Comparison of ENCODE assay signal across 10 cellular contexts in genomic region chr12:121858662-121859572, GRCh38. TPM values are rescaled to one million over a fixed set of nuclear protein-coding genes. Genes with fewer than 3 reads are reported as not detected.
DNase-seq lines count a peak whose midpoint lies in the region; ATAC-seq and TF ChIP-seq lines count a peak whose summit lies in the region.
"Had no signal": no experiment of that assay in that cellular context is flagged by ENCODE, and none has a peak within 500 bp of the region (broad histone marks: within the 10 kb centered on the region; RNA-seq: fewer than 3 reads in every experiment).

TSS of gene HPD (minus strand) at chr12:121858859. CDS start at chr12:121858823, 36 bp downstream.

- peak; percentile 58 for DNase-seq in COLO829 (ENCODE audit: low spot score)
- peak; percentile 87 for DNase-seq in Right ventricle myocardium superior
- no peak for DNase-seq in NCI-H526 treated with DMSO at 0.1 percent for 48 hours (lab: John Stamatoyannopoulos, UW)
- no peak for DNase-seq in NCI-H1092 (lab: John Stamatoyannopoulos, UW)
- DNase-seq in NCI-H1417 treated with DMSO at 0.1 percent for 48 hours (lab: John Stamatoyannopoulos, UW): no peak
- DNase-seq in Kasumi-1 (lab: John Stamatoyannopoulos, UW): no peak
- DNase-seq: GF-D8 had no signal

- no peak within 1 kb of the TSS for H3K4me3 ChIP-seq in parathyroid adenoma (ENCODE audit: low read depth, low read length)

- peak within 1 kb of the TSS; percentile 23 for H3K4me2 ChIP-seq in parathyroid adenoma (ENCODE audit: low read length)

- H3K27ac ChIP-seq in parathyroid adenoma: no peak within 1 kb of the TSS

- no peaks in the 10 kb centered on the region for H3K27me3 ChIP-seq in parathyroid adenoma (ENCODE audit: control insufficient read depth, insufficient read depth, low read length)

- intact Hi-C loops in Right ventricle myocardium superior (cut with DNase I): no loop called here

- H3K4me1 ChIP-seq in parathyroid adenoma: peaks cover 9% of the 10 kb centered on the region

- H3K36me3 ChIP-seq in parathyroid adenoma (ENCODE audit: control insufficient read depth, insufficient read depth, low read length): no peaks in the 10 kb centered on the region

- H3K9ac ChIP-seq in parathyroid adenoma: no peak within 1 kb of the TSS

- no peaks in the 10 kb centered on the region for H3K9me3 ChIP-seq in parathyroid adenoma (ENCODE audit: control insufficient read depth, low read length)

- TF ChIP-seq CTCF in parathyroid adenoma (IDR thresholded peaks at IDR 0.05): no peak

- H3K79me2 ChIP-seq in parathyroid adenoma: no peaks in the 10 kb centered on the region

- no peak within 1 kb of the TSS for H2AFZ ChIP-seq in parathyroid adenoma

- ATAC-seq in SK-N-SH treated with all-trans-retinoic acid at 6 μM for 48 hours (peak; percentile 89), Right ventricle myocardium superior (ENCODE audit: poor library complexity) (peak; percentile 93)

TF ChIP-seq in SK-N-SH treated with all-trans-retinoic acid at 6 μM for 48 hours, 23 proteins besides CTCF, POLR2A, EP300 and RAD21:
- TF ChIP-seq SNAI2 (CRISPR knock-in tag; IDR thresholded peaks at IDR 0.05) (0 out of 2 replicates have a peak, but pooled peaks have one; percentile 27), OSR1 (CRISPR knock-in tag; IDR thresholded peaks at IDR 0.05) (no peak), ZFP3 (CRISPR knock-in tag; IDR thresholded peaks at IDR 0.05) (peak; percentile 23; the same call in 1 of the 2 replicates), CSRNP3 (CRISPR knock-in tag; IDR thresholded peaks at IDR 0.05) (no peak)
TF ChIP-seq in SK-N-SH treated with all-trans-retinoic acid at 6 μM for 48 hours: peak in this region for 2.

RNA-seq across cellular contexts. Expression of gene HPD, which starts in this region (rescaled TPM):
- 2.7 TPM for total RNA-seq in Right ventricle myocardium superior
- total RNA-seq: mononuclear cell had no signal

Comparison
In these comparisons a context has a peak if more than half of its experiments do, and no peak if none do; other contexts are left out.
1. DNase-seq: peak in COLO829 (single experiment) and Right ventricle myocardium superior (single experiment); none in NCI-H526 treated with DMSO at 0.1 percent for 48 hours (single experiment), NCI-H1092 (single experiment), NCI-H1417 treated with DMSO at 0.1 percent for 48 hours (single experiment) and Kasumi-1 (0 of 2).